ENCODE assay signal across 25 cellular contexts in the genomic region with DNA sequence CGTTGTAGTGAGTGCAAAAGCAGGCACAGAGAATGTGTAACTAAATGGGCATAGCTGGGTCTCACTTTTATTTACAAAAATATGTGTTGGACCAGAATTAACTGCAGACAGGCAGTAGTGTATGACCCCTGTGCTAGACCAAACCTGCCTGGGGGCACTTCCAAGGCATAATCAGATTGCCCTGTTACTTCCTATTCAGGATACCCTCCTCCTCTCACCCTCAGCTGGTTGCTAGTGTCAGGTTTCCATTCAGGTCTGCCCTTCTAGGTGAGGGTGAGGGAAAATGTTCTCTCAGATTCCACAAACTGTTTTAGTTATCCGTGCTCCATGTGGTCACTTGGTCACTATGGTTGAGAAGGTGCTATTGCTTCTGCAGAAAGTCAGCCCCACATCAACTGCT.
"Had no signal": no experiment of that assay in that cellular context is flagged by ENCODE, and none has a peak within 500 bp of the region (broad histone marks: within the 10 kb centered on the region; RNA-seq: fewer than 3 reads in every experiment).

No MANE protein-coding gene starts in this region.

- H3K27me3 ChIP-seq: brain microvascular endothelial cell, gastroesophageal sphincter, neutrophil, right lobe of liver, testis, transverse colon had no signal

- H3K9me3 ChIP-seq: gastroesophageal sphincter, neutrophil, right lobe of liver, testis, transverse colon had no signal

- H3K4me1 Mint-ChIP-seq: activated CD4-positive, alpha-beta memory T cell treated with anti-CD3 and anti-CD28 coated beads, Interleukin-2, amount 10 ng/mL, durations not matched to agents 7 days and 5 days; activated CD4-positive, alpha-beta T cell treated with anti-CD3 and anti-CD28 coated beads, Interleukin-2, amount 10 ng/mL, durations not matched to agents 7 days and 5 days; activated T-helper 17 cell treated with anti-CD3 and anti-CD28 coated beads, Interleukin-2, amount 50 U/mL, for 72 hours had no signal

- H3K4me3 Mint-ChIP-seq: activated CD4-positive, alpha-beta memory T cell treated with anti-CD3 and anti-CD28 coated beads, Interleukin-2, amount 10 ng/mL, durations not matched to agents 7 days and 5 days; activated CD4-positive, alpha-beta T cell treated with anti-CD3 and anti-CD28 coated beads, Interleukin-2, amount 10 ng/mL, durations not matched to agents 7 days and 5 days; activated T-cell treated with anti-CD3 and anti-CD28 coated beads, Interleukin-2, amount 50 U/mL, for 4 hours; activated T-helper 17 cell treated with anti-CD3 and anti-CD28 coated beads, Interleukin-2, amount 50 U/mL, for 72 hours; effector memory CD8-positive, alpha-beta T cell; nephron progenitor cell had no signal

- H3K27me3 Mint-ChIP-seq: activated CD4-positive, alpha-beta memory T cell treated with anti-CD3 and anti-CD28 coated beads, Interleukin-2, amount 10 ng/mL, durations not matched to agents 7 days and 5 days; activated CD4-positive, alpha-beta T cell treated with anti-CD3 and anti-CD28 coated beads, Interleukin-2, amount 10 ng/mL, durations not matched to agents 7 days and 5 days; activated T-helper 17 cell treated with anti-CD3 and anti-CD28 coated beads, Interleukin-2, amount 50 U/mL, for 72 hours; effector memory CD8-positive, alpha-beta T cell; progenitor cell of endocrine pancreas had no signal

- H3K9me3 Mint-ChIP-seq: activated CD4-positive, alpha-beta memory T cell treated with anti-CD3 and anti-CD28 coated beads, Interleukin-2, amount 10 ng/mL, durations not matched to agents 7 days and 5 days; nephron progenitor cell had no signal

- ATAC-seq: activated T-cell treated with anti-CD3 and anti-CD28 coated beads, Interleukin-2, amount 50 U/mL, for 4 hours; activated T-helper 17 cell treated with anti-CD3 and anti-CD28 coated beads, Interleukin-2, amount 50 U/mL, for 72 hours; effector memory CD8-positive, alpha-beta T cell; gastroesophageal sphincter; left ventricle myocardium superior; right lobe of liver had no signal

- H3K4me1 ChIP-seq: gastroesophageal sphincter, right lobe of liver, testis, transverse colon had no signal

- H3K4me3 ChIP-seq: gastroesophageal sphincter, right lobe of liver, testis, transverse colon had no signal

- DNase-seq: activated CD4-positive, alpha-beta memory T cell treated with anti-CD3 and anti-CD28 coated beads, Interleukin-2, amount 10 ng/mL, durations not matched to agents 7 days and 5 days; activated CD4-positive, alpha-beta T cell treated with anti-CD3 and anti-CD28 coated beads for 1 hour; activated CD4-positive, alpha-beta T cell treated with anti-CD3 and anti-CD28 coated beads, Interleukin-2, amount 10 ng/mL, durations not matched to agents 7 days and 5 days; activated CD8-positive, alpha-beta memory T cell treated with anti-CD3 and anti-CD28 coated beads, Interleukin-2, amount 50 U/mL, for 48 hours; activated gamma-delta T cell treated with Interleukin-2 at 50 U/mL for 16 hours; activated naive CD4-positive, alpha-beta T cell treated with anti-CD3 and anti-CD28 coated beads, Interleukin-2, amount 50 U/mL, for 16 hours; activated T-cell treated with anti-CD3 and anti-CD28 coated beads, Interleukin-2, amount 50 U/mL, for 4 hours; amniotic stem cell; brain microvascular endothelial cell; cortex of kidney; effector memory CD8-positive, alpha-beta T cell; head of caudate nucleus; hippocampal formation; left ventricle myocardium superior; nephron progenitor cell; right lobe of liver; stimulated activated CD4-positive, alpha-beta T cell treated with anti-CD3 and anti-CD28 coated beads, Interleukin-2, amount 100 ng/mL, for 48 hours; stimulated activated naive CD4-positive, alpha-beta T cell treated with Interleukin-2 at 50 U/mL for 16 hours; T-helper 2 cell; testis; transverse colon had no signal

- H3K27ac Mint-ChIP-seq: activated CD4-positive, alpha-beta memory T cell treated with anti-CD3 and anti-CD28 coated beads, Interleukin-2, amount 10 ng/mL, durations not matched to agents 7 days and 5 days; activated CD4-positive, alpha-beta T cell treated with anti-CD3 and anti-CD28 coated beads, Interleukin-2, amount 10 ng/mL, durations not matched to agents 7 days and 5 days; activated T-helper 17 cell treated with anti-CD3 and anti-CD28 coated beads, Interleukin-2, amount 50 U/mL, for 72 hours; effector memory CD8-positive, alpha-beta T cell; nephron progenitor cell; progenitor cell of endocrine pancreas had no signal

- H3K27ac ChIP-seq: brain microvascular endothelial cell, gastroesophageal sphincter, neutrophil, right lobe of liver, testis, transverse colon had no signal

- H3K36me3 ChIP-seq: brain microvascular endothelial cell, gastroesophageal sphincter, neutrophil, right lobe of liver, transverse colon had no signal
